Comparison of ENCODE assay signal across 9 cellular contexts in the genomic region with DNA sequence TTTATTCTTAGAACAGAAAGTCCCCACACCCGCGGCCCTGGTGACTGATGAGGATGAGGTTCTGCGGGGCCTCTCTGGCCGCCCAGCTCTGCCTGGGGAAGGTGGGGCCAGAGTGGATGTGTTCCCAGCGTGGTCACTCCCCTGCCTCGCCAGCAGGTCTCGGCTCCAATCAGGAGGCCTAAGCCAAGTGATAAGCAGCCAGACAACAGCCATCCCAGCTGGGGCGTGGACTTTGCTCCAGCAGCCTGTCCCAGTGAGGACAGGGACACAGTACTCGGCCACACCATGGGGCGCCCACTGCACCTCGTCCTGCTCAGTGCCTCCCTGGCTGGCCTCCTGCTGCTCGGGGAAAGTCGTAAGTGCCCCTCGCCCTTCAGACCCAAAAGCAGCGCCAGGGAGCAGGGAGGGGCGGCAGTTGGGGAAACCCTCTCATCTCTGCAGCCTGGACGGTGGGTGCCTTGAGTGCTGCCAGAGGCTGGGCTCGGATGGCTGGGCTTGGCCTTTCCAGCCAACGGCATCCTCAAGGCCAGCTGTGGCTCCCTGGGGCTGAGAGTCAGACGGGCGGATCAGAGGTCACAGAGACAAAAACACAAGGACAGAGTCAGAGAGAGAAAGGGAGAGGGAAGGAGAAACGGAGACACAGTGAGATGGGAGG. TPM values are rescaled to one million over a fixed set of nuclear protein-coding genes. Genes with fewer than 3 reads are reported as not detected.
DNase-seq lines count a peak whose midpoint lies in the region; ATAC-seq and TF ChIP-seq lines count a peak whose summit lies in the region.
"Had no signal": no experiment of that assay in that cellular context is flagged by ENCODE, and none has a peak within 500 bp of the region (broad histone marks: within the 10 kb centered on the region; RNA-seq: fewer than 3 reads in every experiment).

A gene (plus strand): TSS at position 229 of the 655 bp plus-strand sequence. CDS start 57 bp downstream, at position 286.

- peak within 1 kb of the TSS; percentile 47 for H2AFZ ChIP-seq in neural progenitor cell (replicated peaks)

- no peaks in the 10 kb centered on the region for H3K36me3 Mint-ChIP-seq in neural progenitor cell
- no peaks in the 10 kb centered on the region for H3K36me3 Mint-ChIP-seq in CD4-positive, alpha-beta memory T cell

- H3F3A ChIP-seq in neural progenitor cell (ENCODE audit: low read depth), result peaks cover 9% of the 10 kb centered on the region

- no peaks in the 10 kb centered on the region for H4K20me1 ChIP-seq in neural progenitor cell (ENCODE audit: low read depth)

- peak within 1 kb of the TSS; percentile 63 for H3K4me2 ChIP-seq in neural progenitor cell

- no peaks in the 10 kb centered on the region for H3K79me2 ChIP-seq in neural progenitor cell (ENCODE audit: low read depth)

- peak within 1 kb of the TSS; percentile 60 for H3K4me3 ChIP-seq in AG04450 (ENCODE audit: low read depth, low read length)
- H3K4me3 ChIP-seq in NT2/D1 (ENCODE audit: insufficient read length, low read depth), result peak within 1 kb of the TSS; percentile 11
- H3K4me3 ChIP-seq in fibroblast of villous mesenchyme (ENCODE audit: low read depth, low read length), result peak within 1 kb of the TSS; percentile 60
- H3K4me3 ChIP-seq in neural progenitor cell, result peak within 1 kb of the TSS; percentile 9
- H3K4me3 ChIP-seq in CD4-positive, alpha-beta memory T cell (ENCODE audit: low read length in 2 of 2), result no peak within 1 kb of the TSS

- POLR2A ChIA-PET in AG04450 (lab: Yijun Ruan, JAX), result interaction anchor here (1.0 kb wide), 1 partner anchor 86 kb away, joined by 4 read pairs; a partner anchor contains a TSS
- POLR2A ChIA-PET in CD4-positive, alpha-beta memory T cell (lab: Charles Lee; ENCODE audit: partially characterized antibody), result no interaction called here

- H3K27me3 ChIP-seq in AG04450 (ENCODE audit: control insufficient read depth, insufficient read depth, low read length) (peaks cover 8% of the 10 kb centered on the region), NT2/D1 (ENCODE audit: insufficient read depth, insufficient read length) (no peaks in the 10 kb centered on the region), neural progenitor cell (no peaks in the 10 kb centered on the region)
- no peaks in the 10 kb centered on the region for H3K27me3 ChIP-seq in CD4-positive, alpha-beta memory T cell (ENCODE audit: insufficient read depth, low read length)

- no peak for TF ChIP-seq CTCF in AG04450 (IDR thresholded peaks at IDR 0.05; ENCODE audit: low read depth, low read length)
- TF ChIP-seq CTCF in fibroblast of villous mesenchyme (IDR thresholded peaks at IDR 0.05; ENCODE audit: insufficient read depth, low read depth, low read length), result peak; percentile 19
- no peak for TF ChIP-seq CTCF in neural progenitor cell (IDR thresholded peaks at IDR 0.05)
- no peak for TF ChIP-seq CTCF in GM13977 (IDR thresholded peaks at IDR 0.05; ENCODE audit: extremely low read depth, insufficient read depth, missing control alignments)

- in situ Hi-C loops in GM13977 (cut with MboI; ENCODE audit: low pct_unique_long_range_greater_than_20kb, low sequenced_read_pairs, unreplicated experiment), result no loop called here

- peaks cover 7% of the 10 kb centered on the region for H3K27me3 Mint-ChIP-seq in neural progenitor cell (ENCODE audit: insufficient read depth, low read depth)
- H3K27me3 Mint-ChIP-seq in CD4-positive, alpha-beta memory T cell, result peaks cover 3 to 13% of the 10 kb centered on the region in 2 donors

- peak within 1 kb of the TSS; percentile 26 for H3K9ac ChIP-seq in NT2/D1 (ENCODE audit: insufficient read length, low read depth)
- no peak within 1 kb of the TSS for H3K9ac ChIP-seq in neural progenitor cell

- H3K27ac Mint-ChIP-seq in neural progenitor cell, result peak within 1 kb of the TSS; percentile 30
- H3K27ac Mint-ChIP-seq in CD4-positive, alpha-beta memory T cell, result peak within 1 kb of the TSS in 2 of 7 donors; percentile 41 to 63

- H3K27ac ChIP-seq in AG04450 (ENCODE audit: low read depth, low read length), result no peak within 1 kb of the TSS
- H3K27ac ChIP-seq in neural progenitor cell, result no peak within 1 kb of the TSS
- no peak within 1 kb of the TSS for H3K27ac ChIP-seq in CD4-positive, alpha-beta memory T cell (ENCODE audit: low read depth, low read length)

- CTCF ChIA-PET in AG04450 (lab: Charles Lee), result interaction anchor here (0.9 kb wide), 1 partner anchor 10 kb away, joined by 3 read pairs; no protein-coding TSS in a partner anchor
- CTCF ChIA-PET in CD4-positive, alpha-beta memory T cell (lab: Charles Lee; ENCODE audit: partially characterized antibody), result no interaction called here

- H3K4me1 Mint-ChIP-seq in neural progenitor cell, result peaks cover 21% of the 10 kb centered on the region
- peaks cover 0 to 4% (median 0%) of the 10 kb centered on the region in 4 donors for H3K4me1 Mint-ChIP-seq in CD4-positive, alpha-beta memory T cell

- H3K9me3 ChIP-seq in AG04450 (ENCODE audit: control insufficient read depth, insufficient read depth, low read length), result no peaks in the 10 kb centered on the region
- H3K9me3 ChIP-seq in NT2/D1 (ENCODE audit: insufficient read depth, low read length), result no peaks in the 10 kb centered on the region
- H3K9me3 ChIP-seq in neural progenitor cell (ENCODE audit: low read depth), result no peaks in the 10 kb centered on the region
- no peaks in the 10 kb centered on the region for H3K9me3 ChIP-seq in CD4-positive, alpha-beta memory T cell (ENCODE audit: control insufficient read depth in 1 of 2, low read length in 2 of 2)

- no peak for ATAC-seq in GM18867 (IDR thresholded peaks at IDR 0.05; ENCODE audit: unreplicated experiment)

- peak within 1 kb of the TSS; percentile 9 for H3K4me3 Mint-ChIP-seq in neural progenitor cell
- no peak within 1 kb of the TSS for H3K4me3 Mint-ChIP-seq in CD4-positive, alpha-beta memory T cell

- H3K36me3 ChIP-seq in NT2/D1 (ENCODE audit: insufficient read depth, insufficient read length, low read length) (no peaks in the 10 kb centered on the region), neural progenitor cell (no peaks in the 10 kb centered on the region)
- no peaks in the 10 kb centered on the region for H3K36me3 ChIP-seq in CD4-positive, alpha-beta memory T cell (ENCODE audit: insufficient read depth, low read length)

- DNase-seq in AG04450 (ENCODE audit: low read depth, low spot score) (peak; percentile 39), NT2/D1 (ENCODE audit: low read depth, low spot score) (no peak), fibroblast of villous mesenchyme (ENCODE audit: low read depth) (peak; percentile 82), neural progenitor cell (ENCODE audit: low spot score) (peak; percentile 72), NCI-H2171 treated with DMSO at 0.1 percent for 48 hours (lab: John Stamatoyannopoulos, UW) (no peak), GM13977 (ENCODE audit: low spot score) (no peak)
- no peak for DNase-seq in CD4-positive, alpha-beta memory T cell
- DNase-seq: stimulated activated CD4-positive, alpha-beta T cell treated with anti-CD3 and anti-CD28 coated beads, Interleukin-1b, Interleukin-23, amount 100 ng/mL, for 48 hours had no signal

- H3K9me3 Mint-ChIP-seq in neural progenitor cell, result no peaks in the 10 kb centered on the region
- no peaks in the 10 kb centered on the region for H3K9me3 Mint-ChIP-seq in CD4-positive, alpha-beta memory T cell

- intact Hi-C loops in CD4-positive, alpha-beta memory T cell (cut with micrococcal nuclease), result no loop called here

- H3K4me1 ChIP-seq in NT2/D1 (ENCODE audit: insufficient read depth, insufficient read length) (peaks cover 14% of the 10 kb centered on the region), neural progenitor cell (peaks cover 11% of the 10 kb centered on the region)
- no peaks in the 10 kb centered on the region for H3K4me1 ChIP-seq in CD4-positive, alpha-beta memory T cell (ENCODE audit: insufficient read depth, low read length)

RNA-seq across cellular contexts. Expression of the gene that starts here (rescaled TPM):
- 17.7 and 21.5 TPM in 2 replicates for polyA plus RNA-seq in AG04450 (2011; rRNA removed)
- polyA minus RNA-seq in AG04450 (2011; rRNA and poly(A)+ RNA removed), result 4.4 and 5.6 TPM in 2 replicates
- 8.7 and 12.5 TPM in 2 replicates for total RNA-seq in fibroblast of villous mesenchyme
- total RNA-seq in neural progenitor cell (ENCODE audit: low replicate concordance), result 2.0 and 6.8 TPM in 2 replicates
- total RNA-seq in CD4-positive, alpha-beta memory T cell, result not detected
- not detected for polyA plus RNA-seq in CD4-positive, alpha-beta memory T cell

Comparison
In these comparisons a context has a peak if more than half of its experiments do, and no peak if none do; other contexts are left out.
1. RNA of the gene that starts here (polyA plus RNA-seq): 17.7 to 21.5 TPM in AG04450; not detected in CD4-positive, alpha-beta memory T cell; every median in the first group is over 10 times any median in the second.
2. DNase-seq: peak in AG04450 (single experiment), fibroblast of villous mesenchyme (single experiment) and neural progenitor cell (single experiment); none in NT2/D1 (single experiment), NCI-H2171 treated with DMSO at 0.1 percent for 48 hours (single experiment), CD4-positive, alpha-beta memory T cell (0 of 5) and GM13977 (single experiment).
3. H3K4me3 ChIP-seq: peak in AG04450 (single experiment), NT2/D1 (single experiment), fibroblast of villous mesenchyme (single experiment) and neural progenitor cell (single experiment); none in CD4-positive, alpha-beta memory T cell (0 of 2).